8 cellular contexts compared by ENCODE assay signal in the genomic region with DNA sequence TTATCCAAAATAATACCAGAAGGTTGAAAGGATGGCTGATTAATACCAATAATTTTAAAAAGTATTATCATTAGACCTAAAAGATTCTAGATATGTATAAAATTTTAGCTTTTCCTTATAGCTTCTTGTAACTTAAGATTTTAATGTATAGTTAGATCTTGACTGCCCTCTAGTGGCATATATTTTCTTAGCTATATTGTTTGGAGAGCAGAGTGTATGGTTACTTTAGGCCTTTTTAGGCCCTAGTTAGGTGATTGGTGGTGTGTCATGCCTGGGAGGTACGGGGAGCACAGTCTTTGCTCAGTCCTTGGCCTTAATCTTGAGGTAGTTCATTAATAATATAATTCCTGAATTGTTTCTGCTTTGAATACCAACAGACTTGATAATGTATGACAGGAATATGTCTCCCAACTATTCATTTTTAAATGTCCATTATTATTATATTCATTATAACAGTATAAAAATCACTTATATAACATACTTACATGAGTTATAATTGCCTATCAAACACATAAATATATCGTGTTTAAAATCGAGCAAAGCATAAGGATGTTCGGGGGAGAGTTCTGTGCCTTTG.
DNase-seq lines count a peak whose midpoint lies in the region; ATAC-seq and TF ChIP-seq lines count a peak whose summit lies in the region.

No MANE protein-coding gene starts in this region.

- no peak overlapping the region for H3K27ac ChIP-seq in SU-DHL-6 (ENCODE audit: low read depth, low read length)

- H3K4me2 ChIP-seq in SU-DHL-6 (ENCODE audit: low read depth, low read length, poor library complexity, severe bottlenecking), result no peak overlapping the region

- H3K9me3 ChIP-seq in SU-DHL-6 (ENCODE audit: insufficient read depth, low read length), result no peaks in the 10 kb centered on the region

- no peaks in the 10 kb centered on the region for H3K79me2 ChIP-seq in SU-DHL-6 (ENCODE audit: insufficient read depth, low read length)

- H3F3A ChIP-seq in SU-DHL-6 (ENCODE audit: insufficient read depth), result no peaks in the 10 kb centered on the region

- H3K27me3 ChIP-seq in SU-DHL-6 (ENCODE audit: low read length), result no peaks in the 10 kb centered on the region

- H3K36me3 ChIP-seq in SU-DHL-6 (ENCODE audit: low read length), result no peaks in the 10 kb centered on the region

- ATAC-seq in GM18502 (IDR thresholded peaks at IDR 0.05; ENCODE audit: poor library complexity, unreplicated experiment) (peak; percentile 86), HG02938 (IDR thresholded peaks at IDR 0.05; ENCODE audit: unreplicated experiment) (peak; percentile 81)

- H3K9me2 ChIP-seq in SU-DHL-6 (replicated peaks; ENCODE audit: insufficient read depth, low read length), result no peaks in the 10 kb centered on the region

- peak; percentile 21 for DNase-seq in Ammon's horn (ENCODE audit: low spot score)
- peak; percentile 71 for DNase-seq in NCI-H1436 (lab: John Stamatoyannopoulos, UW)
- peak; percentile 78 for DNase-seq in fibroblast of pulmonary artery (ENCODE audit: low read depth)
- peak; percentile 75 for DNase-seq in renal cortical epithelial cell (ENCODE audit: low read depth)
- DNase-seq in stimulated activated CD4-positive, alpha-beta T cell treated with anti-CD3 and anti-CD28 coated beads, Interleukin-15, amount 100 ng/mL, for 24 hours, result no peak

- no peak overlapping the region for H3K9ac ChIP-seq in SU-DHL-6 (ENCODE audit: low read length)

- H3K4me3 ChIP-seq in SU-DHL-6 (ENCODE audit: insufficient read depth, low read length, poor library complexity, severe bottlenecking) (no peak overlapping the region), fibroblast of pulmonary artery (replicated peaks; ENCODE audit: low read depth, low read length) (no peak overlapping the region)

- TF ChIP-seq CTCF in SU-DHL-6 (IDR thresholded peaks at IDR 0.05; ENCODE audit: insufficient read depth, low read length, poor library complexity, severe bottlenecking) (peak; percentile 37), fibroblast of pulmonary artery (IDR thresholded peaks at IDR 0.05; ENCODE audit: low read length, missing control alignments) (peak; percentile 62)

- no peak overlapping the region for H2AFZ ChIP-seq in SU-DHL-6 (ENCODE audit: low read depth, low read length, severe bottlenecking)

- H4K20me1 ChIP-seq in SU-DHL-6 (ENCODE audit: low read depth, low read length), result peaks cover 5% of the 10 kb centered on the region; the same call in 1 of the 2 replicates
